18 cellular contexts compared by ENCODE assay signal in genomic region chr20:49029203-49029602, GRCh38.
"Had no signal": no experiment of that assay in that cellular context is flagged by ENCODE, and none has a peak within 500 bp of the region (broad histone marks: within the 10 kb centered on the region; RNA-seq: fewer than 3 reads in every experiment).

No MANE protein-coding gene starts in this region.

- DNase-seq: activated B cell treated with CpG ODN at 0.5 μM for 24 hours; activated CD4-positive, alpha-beta T cell treated with anti-CD3 and anti-CD28 coated beads, Interleukin-2, amount 10 ng/mL, durations not matched to agents 7 days and 5 days; activated effector memory CD4-positive, alpha-beta T cell treated with Interleukin-2 at 50 U/mL for 16 hours; activated T-cell treated with anti-CD3 and anti-CD28 coated beads, Interleukin-2, amount 50 U/mL, for 1 hour; effector memory CD8-positive, alpha-beta T cell; heart left ventricle; mucosa of descending colon; naive thymus-derived CD8-positive, alpha-beta T cell; psoas muscle; right lobe of liver; spleen; stimulated activated CD4-positive, alpha-beta T cell treated with anti-CD3 and anti-CD28 coated beads, Interleukin-1b, Interleukin-23, amount 100 ng/mL, for 48 hours; transverse colon had no signal

- H3K27me3 Mint-ChIP-seq: activated B cell treated with CpG ODN at 0.5 μM for 24 hours; activated CD4-positive, alpha-beta T cell treated with anti-CD3 and anti-CD28 coated beads, Interleukin-2, amount 10 ng/mL, durations not matched to agents 7 days and 5 days; effector memory CD8-positive, alpha-beta T cell; naive thymus-derived CD8-positive, alpha-beta T cell; stimulated activated memory B cell treated with anti-CD40 and anti-IgM and Interleukin-4, amounts not matched to agents 10 μg/mL and 1 μg/mL and 100 μg/mL, for 72 hours had no signal

- H3K4me1 Mint-ChIP-seq: activated B cell treated with CpG ODN at 0.5 μM for 24 hours; activated CD4-positive, alpha-beta T cell treated with anti-CD3 and anti-CD28 coated beads, Interleukin-2, amount 10 ng/mL, durations not matched to agents 7 days and 5 days; naive thymus-derived CD8-positive, alpha-beta T cell; stimulated activated memory B cell treated with anti-CD40 and anti-IgM and Interleukin-4, amounts not matched to agents 10 μg/mL and 1 μg/mL and 100 μg/mL, for 72 hours had no signal

- H3K9me3 ChIP-seq: heart left ventricle, mucosa of descending colon, psoas muscle, right lobe of liver, spleen, transverse colon had no signal

- H3K27ac Mint-ChIP-seq: activated B cell treated with CpG ODN at 0.5 μM for 24 hours; activated CD4-positive, alpha-beta T cell treated with anti-CD3 and anti-CD28 coated beads, Interleukin-2, amount 10 ng/mL, durations not matched to agents 7 days and 5 days; activated naive CD4-positive, alpha-beta T cell treated with anti-CD3 and anti-CD28 coated beads, Interleukin-2, amount 50 U/mL, for 72 hours; effector memory CD8-positive, alpha-beta T cell; stimulated activated memory B cell treated with anti-CD40 and anti-IgM and Interleukin-4, amounts not matched to agents 10 μg/mL and 1 μg/mL and 100 μg/mL, for 72 hours had no signal

- ATAC-seq: activated naive CD4-positive, alpha-beta T cell treated with anti-CD3 and anti-CD28 coated beads, Interleukin-2, amount 50 U/mL, for 72 hours; effector memory CD8-positive, alpha-beta T cell; mucosa of descending colon; naive thymus-derived CD8-positive, alpha-beta T cell; psoas muscle; stimulated activated memory B cell treated with anti-CD40 and anti-IgM and Interleukin-4, amounts not matched to agents 10 μg/mL and 1 μg/mL and 100 μg/mL, for 72 hours had no signal

- H3K27ac ChIP-seq: cardiac muscle cell, epithelial cell of prostate, heart left ventricle, psoas muscle, right lobe of liver, spleen, transverse colon had no signal

- H3K4me1 ChIP-seq: heart left ventricle, psoas muscle, right lobe of liver, spleen, transverse colon had no signal

- H3K27me3 ChIP-seq: cardiac muscle cell, heart left ventricle, right lobe of liver, spleen, transverse colon had no signal

- H3K4me3 ChIP-seq: cardiac muscle cell, coronary artery, heart left ventricle, mucosa of descending colon, psoas muscle, right lobe of liver, spleen, transverse colon had no signal

- H3K9me3 Mint-ChIP-seq: activated B cell treated with CpG ODN at 0.5 μM for 24 hours; activated CD4-positive, alpha-beta T cell treated with anti-CD3 and anti-CD28 coated beads, Interleukin-2, amount 10 ng/mL, durations not matched to agents 7 days and 5 days; activated naive CD4-positive, alpha-beta T cell treated with anti-CD3 and anti-CD28 coated beads, Interleukin-2, amount 50 U/mL, for 72 hours; effector memory CD8-positive, alpha-beta T cell; naive thymus-derived CD8-positive, alpha-beta T cell; stimulated activated memory B cell treated with anti-CD40 and anti-IgM and Interleukin-4, amounts not matched to agents 10 μg/mL and 1 μg/mL and 100 μg/mL, for 72 hours had no signal

- H3K4me3 Mint-ChIP-seq: activated B cell treated with CpG ODN at 0.5 μM for 24 hours; activated CD4-positive, alpha-beta T cell treated with anti-CD3 and anti-CD28 coated beads, Interleukin-2, amount 10 ng/mL, durations not matched to agents 7 days and 5 days; effector memory CD8-positive, alpha-beta T cell; naive thymus-derived CD8-positive, alpha-beta T cell; stimulated activated memory B cell treated with anti-CD40 and anti-IgM and Interleukin-4, amounts not matched to agents 10 μg/mL and 1 μg/mL and 100 μg/mL, for 72 hours had no signal
